Comparison of ENCODE assay signal across 9 cellular contexts in genomic region chrX:6226646-6227444, GRCh38. TPM values are rescaled to one million over a fixed set of nuclear protein-coding genes. Genes with fewer than 3 reads are reported as not detected.
DNase-seq lines count a peak whose midpoint lies in the region; ATAC-seq and TF ChIP-seq lines count a peak whose summit lies in the region.
"Had no signal": no experiment of that assay in that cellular context is flagged by ENCODE, and none has a peak within 500 bp of the region (broad histone marks: within the 10 kb centered on the region; RNA-seq: fewer than 3 reads in every experiment).

No MANE protein-coding gene starts in this region.

- H3K36me3 ChIP-seq in endocrine pancreas (ENCODE audit: control insufficient read depth, insufficient read depth, low read length) (no peaks in the 10 kb centered on the region), transverse colon (no peaks in the 10 kb centered on the region)

- DNase-seq in NCI-H524 (lab: John Stamatoyannopoulos, UW), result peak; percentile 17 to 56
- DNase-seq in NCI-H524 treated with DMSO at 0.1 percent for 48 hours (lab: John Stamatoyannopoulos, UW), result no peak
- DNase-seq in mesothelial cell of epicardium (ENCODE audit: low spot score in 2 of 2, unreplicated experiment in 2 of 2), result peak; percentile 21 to 60
- DNase-seq in transverse colon, result no peak
- DNase-seq in middle frontal gyrus (ENCODE audit: extremely low spot score, low spot score), result no peak
- no peak for DNase-seq in activated CD8-positive, alpha-beta T cell treated with anti-CD3 and anti-CD28 coated beads, Interleukin-2, amount 10 ng/mL, durations not matched to agents 7 days and 5 days
- DNase-seq: activated T-cell treated with anti-CD3 and anti-CD28 coated beads for 4 hours had no signal

- no peak for TF ChIP-seq CTCF in mesothelial cell of epicardium (IDR thresholded peaks at IDR 0.05; ENCODE audit: unreplicated experiment)
- no peak for TF ChIP-seq CTCF in transverse colon (IDR thresholded peaks at IDR 0.05)

- TF ChIP-seq EP300 in transverse colon (IDR thresholded peaks at IDR 0.05; ENCODE audit: low read depth), result no peak

- H3K4me3 Mint-ChIP-seq in mesothelial cell of epicardium, result peak overlapping the region; percentile 87
- no peak overlapping the region for H3K4me3 Mint-ChIP-seq in activated CD8-positive, alpha-beta T cell treated with anti-CD3 and anti-CD28 coated beads, Interleukin-2, amount 10 ng/mL, durations not matched to agents 7 days and 5 days

- H3K4me3 ChIP-seq in endocrine pancreas (ENCODE audit: control insufficient read depth, insufficient read depth, low read length), result no peak overlapping the region
- peak overlapping the region; percentile 5 to 42 (median 20) for H3K4me3 ChIP-seq in transverse colon

- CTCF ChIA-PET in activated CD8-positive, alpha-beta T cell treated with anti-CD3 and anti-CD28 coated beads, Interleukin-2, amount 10 ng/mL, durations not matched to agents 7 days and 5 days (lab: Charles Lee), result no interaction called here

- peaks cover 46% of the 10 kb centered on the region for H3K27me3 Mint-ChIP-seq in mesothelial cell of epicardium (ENCODE audit: low read depth)
- H3K27me3 Mint-ChIP-seq in activated CD8-positive, alpha-beta T cell treated with anti-CD3 and anti-CD28 coated beads, Interleukin-2, amount 10 ng/mL, durations not matched to agents 7 days and 5 days (ENCODE audit: low read depth), result peaks cover 27% of the 10 kb centered on the region

- H3K36me3 Mint-ChIP-seq in mesothelial cell of epicardium, result no peaks in the 10 kb centered on the region
- no peaks in the 10 kb centered on the region for H3K36me3 Mint-ChIP-seq in activated CD8-positive, alpha-beta T cell treated with anti-CD3 and anti-CD28 coated beads, Interleukin-2, amount 10 ng/mL, durations not matched to agents 7 days and 5 days (ENCODE audit: low read depth)

- H3K27ac Mint-ChIP-seq in mesothelial cell of epicardium, result no peak overlapping the region
- H3K27ac Mint-ChIP-seq in activated CD8-positive, alpha-beta T cell treated with anti-CD3 and anti-CD28 coated beads, Interleukin-2, amount 10 ng/mL, durations not matched to agents 7 days and 5 days, result no peak overlapping the region

- peaks cover 19% of the 10 kb centered on the region for H3K4me1 Mint-ChIP-seq in mesothelial cell of epicardium
- no peaks in the 10 kb centered on the region for H3K4me1 Mint-ChIP-seq in activated CD8-positive, alpha-beta T cell treated with anti-CD3 and anti-CD28 coated beads, Interleukin-2, amount 10 ng/mL, durations not matched to agents 7 days and 5 days (ENCODE audit: low read depth)

- in situ Hi-C loops in transverse colon (cut with MboI; ENCODE audit: low pct_ligation_motif_present in 1 of 4, low pct_unique_long_range_greater_than_20kb in 1 of 4, low sequenced_read_pairs in 3 of 4), result no loop called here

- POLR2A ChIA-PET in activated CD8-positive, alpha-beta T cell treated with anti-CD3 and anti-CD28 coated beads, Interleukin-2, amount 10 ng/mL, durations not matched to agents 7 days and 5 days (lab: Charles Lee), result no interaction called here

- intact Hi-C loops in transverse colon (cut with DNase I; ENCODE audit: low total_unique reads), result no loop called here

- TF ChIP-seq POLR2A in transverse colon (IDR thresholded peaks at IDR 0.05), result no peak

- WGBS in transverse colon (ENCODE audit: low coverage in 1 of 2), 2 donors, result 6% methylated on average over 48 of the region's 60 CpGs; no CpG with 5 or more reads in 1 of the 2 donors

- H3K9ac ChIP-seq in endocrine pancreas (ENCODE audit: control insufficient read depth, insufficient read depth, low read length), result peak overlapping the region; percentile 51

- no peaks in the 10 kb centered on the region for H3K9me3 Mint-ChIP-seq in mesothelial cell of epicardium
- no peaks in the 10 kb centered on the region for H3K9me3 Mint-ChIP-seq in activated CD8-positive, alpha-beta T cell treated with anti-CD3 and anti-CD28 coated beads, Interleukin-2, amount 10 ng/mL, durations not matched to agents 7 days and 5 days (ENCODE audit: insufficient read depth)

- H3K4me1 ChIP-seq in endocrine pancreas (ENCODE audit: control insufficient read depth, insufficient read depth, low read length) (no peaks in the 10 kb centered on the region), transverse colon (no peaks in the 10 kb centered on the region)

- ATAC-seq in HG03196 (IDR thresholded peaks at IDR 0.05; ENCODE audit: unreplicated experiment), result no peak
- no peak for ATAC-seq in activated CD8-positive, alpha-beta T cell treated with anti-CD3 and anti-CD28 coated beads, Interleukin-2, amount 10 ng/mL, durations not matched to agents 7 days and 5 days

- H3K27me3 ChIP-seq in endocrine pancreas (ENCODE audit: control insufficient read depth, insufficient read depth, low read length) (no peaks in the 10 kb centered on the region), transverse colon (peaks cover 13% of the 10 kb centered on the region)

- H3K9me3 ChIP-seq in endocrine pancreas (ENCODE audit: control insufficient read depth, low read length) (no peaks in the 10 kb centered on the region), transverse colon (no peaks in the 10 kb centered on the region)

- H3K27ac ChIP-seq in transverse colon, result peak overlapping the region in 3 of 4 donors; percentile 6 to 43 (median 31)

RNA-seq across cellular contexts. Expression of gene NLGN4X, which starts 1.8 kb away (rescaled TPM):
- total RNA-seq in mesothelial cell of epicardium, result 22.0 to 24.6 TPM (median 23.5 TPM) in 3 replicates
- total RNA-seq in transverse colon, result 1 to 10 TPM in 2 of 4 donors, under 1 TPM in 1, not detected in 1; 0.96 to 1.7 (median 1.5) TPM
- total RNA-seq in activated CD8-positive, alpha-beta T cell treated with anti-CD3 and anti-CD28 coated beads, Interleukin-2, amount 10 ng/mL, durations not matched to agents 7 days and 5 days, result not detected

Comparison
In these comparisons a context has a peak if more than half of its experiments do, and no peak if none do; other contexts are left out.
1. DNase-seq: peak in NCI-H524 (2 of 2) and mesothelial cell of epicardium (2 of 2); none in NCI-H524 treated with DMSO at 0.1 percent for 48 hours (single experiment), transverse colon (single experiment), middle frontal gyrus (single experiment) and activated CD8-positive, alpha-beta T cell treated with anti-CD3 and anti-CD28 coated beads, Interleukin-2, amount 10 ng/mL, durations not matched to agents 7 days and 5 days (single experiment).